Comparison of ENCODE assay signal across 13 cellular contexts in the genomic region with DNA sequence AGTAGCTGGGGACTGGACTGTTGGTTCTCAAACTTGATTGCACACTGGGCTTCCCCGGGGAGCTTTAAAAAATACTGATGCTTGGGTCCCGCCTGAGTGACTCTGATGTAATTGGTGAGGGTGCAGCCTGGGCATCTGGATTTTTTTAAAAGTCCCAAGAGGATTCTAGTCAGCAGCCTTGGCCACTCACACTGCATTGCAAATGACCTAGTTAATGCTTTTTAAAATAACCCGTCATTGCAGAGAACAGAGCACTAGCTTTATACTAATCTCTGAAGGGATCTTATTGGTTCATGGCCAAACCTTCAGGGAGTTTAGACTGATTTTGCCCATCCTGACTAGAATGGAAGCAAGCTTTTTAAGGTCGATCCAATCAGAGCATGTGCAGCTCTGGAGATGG.
"Had no signal": no experiment of that assay in that cellular context is flagged by ENCODE, and none has a peak within 500 bp of the region (broad histone marks: within the 10 kb centered on the region; RNA-seq: fewer than 3 reads in every experiment).

No MANE protein-coding gene starts in this region.

- H3K9me3 Mint-ChIP-seq: central memory CD8-positive, alpha-beta T cell; neural crest cell had no signal

- H3K27ac ChIP-seq: body of pancreas, epithelial cell of prostate, parathyroid adenoma, thyroid gland, uterus had no signal

- H3K4me1 ChIP-seq: uterus had no signal

- ATAC-seq: activated CD4-positive, CD25-positive, alpha-beta regulatory T cell treated with anti-CD3 and anti-CD28 coated beads, Interleukin-2, amount 50 U/mL, for 24 hours; body of pancreas had no signal

- H3K4me3 ChIP-seq: body of pancreas, thyroid gland, uterus had no signal

- DNase-seq: activated naive CD4-positive, alpha-beta T cell treated with anti-CD3 and anti-CD28 coated beads, Interleukin-2, amount 50 U/mL, for 16 hours; activated T-cell treated with anti-CD3 and anti-CD28 coated beads, Interleukin-2, amount 50 U/mL, for 1 hour; body of pancreas; effector memory CD4-positive, alpha-beta T cell; glutamatergic neuron; stimulated activated CD4-positive, alpha-beta T cell treated with anti-CD3 and anti-CD28 coated beads, Interleukin-15, amount 100 ng/mL, for 24 hours; thyroid gland; uterus had no signal

- H3K4me3 Mint-ChIP-seq: central memory CD8-positive, alpha-beta T cell; neural crest cell had no signal

- H3K27me3 ChIP-seq: thyroid gland, uterus had no signal

- H3K79me2 ChIP-seq: parathyroid adenoma had no signal

- H3K9ac ChIP-seq: parathyroid adenoma had no signal

- H3K36me3 ChIP-seq: thyroid gland, uterus had no signal

- H3K9me3 ChIP-seq: body of pancreas, thyroid gland, uterus had no signal

- H2AFZ ChIP-seq: parathyroid adenoma had no signal
